Comparison of ENCODE assay signal across 12 cellular contexts in genomic region chr1:156356262-156356874, GRCh38. TPM values are rescaled to one million over a fixed set of nuclear protein-coding genes. Genes with fewer than 3 reads are reported as not detected.
DNase-seq lines count a peak whose midpoint lies in the region; ATAC-seq and TF ChIP-seq lines count a peak whose summit lies in the region.
"Had no signal": no experiment of that assay in that cellular context is flagged by ENCODE, and none has a peak within 500 bp of the region (broad histone marks: within the 10 kb centered on the region; RNA-seq: fewer than 3 reads in every experiment).

No MANE protein-coding gene starts in this region.

- ATAC-seq in activated naive CD8-positive, alpha-beta T cell treated with anti-CD3 and anti-CD28 coated beads, Interleukin-2, amount 50 U/mL, for 24 hours: peak; percentile 69
- no peak for ATAC-seq in PC-3
- ATAC-seq: gastroesophageal sphincter had no signal

- POLR2A ChIA-PET in PC-3 (lab: Charles Lee; ENCODE audit: unreplicated experiment): no interaction called here

- H3F3A ChIP-seq in PC-3 (ENCODE audit: low read length, unreplicated experiment) (no peaks in the 10 kb centered on the region), neural progenitor cell (ENCODE audit: low read depth) (peaks cover 4% of the 10 kb centered on the region)

- H3K4me3 Mint-ChIP-seq in activated naive CD8-positive, alpha-beta T cell treated with anti-CD3 and anti-CD28 coated beads, Interleukin-2, amount 50 U/mL, for 24 hours: no peak overlapping the region
- no peak overlapping the region for H3K4me3 Mint-ChIP-seq in activated naive CD8-positive, alpha-beta T cell treated with anti-CD3 and anti-CD28 coated beads for 36 hours
- no peak overlapping the region for H3K4me3 Mint-ChIP-seq in neural progenitor cell
- H3K4me3 Mint-ChIP-seq: activated CD4-positive, alpha-beta T cell treated with anti-CD3 and anti-CD28 coated beads, Interleukin-2, amount 10 ng/mL, durations not matched to agents 24 days and 14 days; stimulated activated naive B cell treated with anti-CD40 and anti-IgM and Interleukin-4, amounts not matched to agents 10 μg/mL and 1 μg/mL and 100 μg/mL, for 72 hours had no signal

- no peaks in the 10 kb centered on the region for H4K20me1 ChIP-seq in PC-3 (ENCODE audit: low read length)
- H4K20me1 ChIP-seq in neural progenitor cell (ENCODE audit: low read depth): no peaks in the 10 kb centered on the region

- intact Hi-C loops in PC-3 (cut with micrococcal nuclease) (no loop called here), uterus (cut with DNase I; ENCODE audit: low total_unique reads) (no loop called here)

- peaks cover 47% of the 10 kb centered on the region for H3K27me3 Mint-ChIP-seq in activated naive CD8-positive, alpha-beta T cell treated with anti-CD3 and anti-CD28 coated beads, Interleukin-2, amount 50 U/mL, for 24 hours
- H3K27me3 Mint-ChIP-seq in activated naive CD8-positive, alpha-beta T cell treated with anti-CD3 and anti-CD28 coated beads for 36 hours: peaks cover 46% of the 10 kb centered on the region
- H3K27me3 Mint-ChIP-seq in neural progenitor cell (ENCODE audit: insufficient read depth, low read depth): peaks cover 44% of the 10 kb centered on the region

- no peaks in the 10 kb centered on the region for H3K79me2 ChIP-seq in PC-3 (ENCODE audit: low read length)
- H3K79me2 ChIP-seq in neural progenitor cell (ENCODE audit: low read depth): no peaks in the 10 kb centered on the region

- H3K9ac ChIP-seq in PC-3 (ENCODE audit: low read length): no peak overlapping the region
- no peak overlapping the region for H3K9ac ChIP-seq in neural progenitor cell

- H2AFZ ChIP-seq in PC-3 (ENCODE audit: low read length) (peak overlapping the region; percentile 70), neural progenitor cell (replicated peaks) (no peak overlapping the region)

- CTCF ChIA-PET in PC-3 (lab: Charles Lee): interaction anchor here (0.7 kb wide), 1 partner anchor 211 kb away, joined by 3 read pairs; no protein-coding TSS in a partner anchor

- peaks cover 16% of the 10 kb centered on the region for H3K4me1 Mint-ChIP-seq in activated naive CD8-positive, alpha-beta T cell treated with anti-CD3 and anti-CD28 coated beads, Interleukin-2, amount 50 U/mL, for 24 hours
- H3K4me1 Mint-ChIP-seq in activated naive CD8-positive, alpha-beta T cell treated with anti-CD3 and anti-CD28 coated beads for 36 hours: peaks cover 9% of the 10 kb centered on the region
- peaks cover 14% of the 10 kb centered on the region for H3K4me1 Mint-ChIP-seq in neural progenitor cell

- no peak overlapping the region for H3K27ac Mint-ChIP-seq in activated naive CD8-positive, alpha-beta T cell treated with anti-CD3 and anti-CD28 coated beads, Interleukin-2, amount 50 U/mL, for 24 hours
- no peak overlapping the region for H3K27ac Mint-ChIP-seq in activated naive CD8-positive, alpha-beta T cell treated with anti-CD3 and anti-CD28 coated beads for 36 hours
- H3K27ac Mint-ChIP-seq in neural progenitor cell: no peak overlapping the region
- H3K27ac Mint-ChIP-seq: activated CD4-positive, alpha-beta T cell treated with anti-CD3 and anti-CD28 coated beads, Interleukin-2, amount 10 ng/mL, durations not matched to agents 24 days and 14 days; naive thymus-derived CD4-positive, alpha-beta T cell; stimulated activated naive B cell treated with anti-CD40 and anti-IgM and Interleukin-4, amounts not matched to agents 10 μg/mL and 1 μg/mL and 100 μg/mL, for 72 hours had no signal

- H3K4me1 ChIP-seq in PC-3 (ENCODE audit: insufficient read depth, low read length) (no peaks in the 10 kb centered on the region), neural progenitor cell (peaks cover 4% of the 10 kb centered on the region), uterus (no peaks in the 10 kb centered on the region)

- H3K9me3 ChIP-seq in PC-3 (ENCODE audit: low read length): no peaks in the 10 kb centered on the region
- no peaks in the 10 kb centered on the region for H3K9me3 ChIP-seq in neural progenitor cell (ENCODE audit: low read depth)
- H3K9me3 ChIP-seq in uterus: no peaks in the 10 kb centered on the region
- H3K9me3 ChIP-seq: gastroesophageal sphincter had no signal

- H3K4me3 ChIP-seq in PC-3 (ENCODE audit: low read length): peak overlapping the region; percentile 39; the same call in 1 of the 2 replicates
- no peak overlapping the region for H3K4me3 ChIP-seq in neural progenitor cell
- H3K4me3 ChIP-seq in uterus: no peak overlapping the region
- H3K4me3 ChIP-seq: gastroesophageal sphincter had no signal

- no peaks in the 10 kb centered on the region for H3K9me2 ChIP-seq in PC-3 (replicated peaks; ENCODE audit: low read length)

- no TSS peak for BruUV-seq in PC-3 (replicated peaks; lab: Mats Ljungman, UMichigan)

- no peak for DNase-seq in activated naive CD8-positive, alpha-beta T cell treated with anti-CD3 and anti-CD28 coated beads, Interleukin-2, amount 50 U/mL, for 24 hours
- DNase-seq in activated naive CD8-positive, alpha-beta T cell treated with anti-CD3 and anti-CD28 coated beads for 36 hours: no peak
- DNase-seq in PC-3 (no peak), neural progenitor cell (ENCODE audit: low spot score) (no peak), uterus (no peak), NCI-H128 (lab: John Stamatoyannopoulos, UW; ENCODE audit: unreplicated experiment) (no peak)

- no peaks in the 10 kb centered on the region for H3K36me3 ChIP-seq in PC-3 (ENCODE audit: low read depth, low read length)
- H3K36me3 ChIP-seq in neural progenitor cell: no peaks in the 10 kb centered on the region
- no peaks in the 10 kb centered on the region for H3K36me3 ChIP-seq in uterus
- H3K36me3 ChIP-seq: gastroesophageal sphincter had no signal

- no peaks in the 10 kb centered on the region for H3K9me3 Mint-ChIP-seq in activated naive CD8-positive, alpha-beta T cell treated with anti-CD3 and anti-CD28 coated beads, Interleukin-2, amount 50 U/mL, for 24 hours
- no peaks in the 10 kb centered on the region for H3K9me3 Mint-ChIP-seq in activated naive CD8-positive, alpha-beta T cell treated with anti-CD3 and anti-CD28 coated beads for 36 hours
- H3K9me3 Mint-ChIP-seq in neural progenitor cell: no peaks in the 10 kb centered on the region
- H3K9me3 Mint-ChIP-seq: activated CD4-positive, alpha-beta T cell treated with anti-CD3 and anti-CD28 coated beads, Interleukin-2, amount 10 ng/mL, durations not matched to agents 24 days and 14 days; stimulated activated naive B cell treated with anti-CD40 and anti-IgM and Interleukin-4, amounts not matched to agents 10 μg/mL and 1 μg/mL and 100 μg/mL, for 72 hours had no signal

- no peak for TF ChIP-seq CTCF in PC-3 (conservative IDR thresholded peaks at IDR 0.05; ENCODE audit: low read depth, low read length)
- TF ChIP-seq CTCF in neural progenitor cell (IDR thresholded peaks at IDR 0.05): no peak
- TF ChIP-seq CTCF in uterus (IDR thresholded peaks at IDR 0.05): no peak

- no peaks in the 10 kb centered on the region for H3K36me3 Mint-ChIP-seq in activated naive CD8-positive, alpha-beta T cell treated with anti-CD3 and anti-CD28 coated beads, Interleukin-2, amount 50 U/mL, for 24 hours (ENCODE audit: low read depth)
- no peaks in the 10 kb centered on the region for H3K36me3 Mint-ChIP-seq in activated naive CD8-positive, alpha-beta T cell treated with anti-CD3 and anti-CD28 coated beads for 36 hours
- H3K36me3 Mint-ChIP-seq in neural progenitor cell: no peaks in the 10 kb centered on the region
- H3K36me3 Mint-ChIP-seq: naive thymus-derived CD4-positive, alpha-beta T cell; stimulated activated naive B cell treated with anti-CD40 and anti-IgM and Interleukin-4, amounts not matched to agents 10 μg/mL and 1 μg/mL and 100 μg/mL, for 72 hours had no signal

- H3K27ac ChIP-seq in PC-3 (ENCODE audit: low read length) (no peak overlapping the region), neural progenitor cell (no peak overlapping the region), uterus (no peak overlapping the region)
- H3K27ac ChIP-seq: gastroesophageal sphincter had no signal

- H3K27me3 ChIP-seq in PC-3 (ENCODE audit: low read length): no peaks in the 10 kb centered on the region
- peaks cover 47% of the 10 kb centered on the region for H3K27me3 ChIP-seq in neural progenitor cell
- peaks cover 5 to 13% of the 10 kb centered on the region in 2 donors for H3K27me3 ChIP-seq in uterus

- TF ChIP-seq POLR2A in uterus (IDR thresholded peaks at IDR 0.05): no peak

- peak overlapping the region; percentile 77 for H3K4me2 ChIP-seq in PC-3 (ENCODE audit: low read length)
- H3K4me2 ChIP-seq in neural progenitor cell: peak overlapping the region; percentile 1

RNA-seq across cellular contexts. Expression of gene RHBG, which starts 12.6 kb away (rescaled TPM):
- not detected for total RNA-seq in activated naive CD8-positive, alpha-beta T cell treated with anti-CD3 and anti-CD28 coated beads for 36 hours
- total RNA-seq in PC-3 (2014; rRNA removed): 0.26 TPM in 1 of 2 replicates, not detected in the other
- total RNA-seq in neural progenitor cell (ENCODE audit: low replicate concordance): not detected in 2 replicates
- total RNA-seq in uterus: under 1 TPM in 1 of 4 donors, not detected in 3; 0.49 TPM
- total RNA-seq: activated CD4-positive, alpha-beta T cell treated with anti-CD3 and anti-CD28 coated beads, Interleukin-2, amount 10 ng/mL, durations not matched to agents 24 days and 14 days; gastroesophageal sphincter; MCF 10A; naive thymus-derived CD4-positive, alpha-beta T cell; OCI-LY7 had no signal

RNA-seq across cellular contexts. Expression of gene TSACC, which starts 18.0 kb away (rescaled TPM):
- total RNA-seq in activated naive CD8-positive, alpha-beta T cell treated with anti-CD3 and anti-CD28 coated beads for 36 hours: not detected
- 0.51 and 1.3 TPM in 2 replicates for total RNA-seq in PC-3 (2014; rRNA removed)
- 0.87 TPM in 1 of 2 replicates, not detected in the other for total RNA-seq in neural progenitor cell (ENCODE audit: low replicate concordance)
- not detected for total RNA-seq in uterus
- total RNA-seq: gastroesophageal sphincter had no signal

RNA-seq across cellular contexts. Expression of gene CCT3, which starts 18.3 kb away (rescaled TPM):
- 100 to 1,000 TPM; 497 to 499 TPM for total RNA-seq in activated naive CD8-positive, alpha-beta T cell treated with anti-CD3 and anti-CD28 coated beads for 36 hours
- total RNA-seq in PC-3 (2014; rRNA removed) (666 and 692 TPM in 2 replicates), neural progenitor cell (ENCODE audit: low replicate concordance) (434 and 523 TPM in 2 replicates), uterus (100 to 1,000 TPM; 114 to 267 (median 192) TPM)

RNA-seq across cellular contexts. Expression of gene VHLL, which starts 57.3 kb away (rescaled TPM):
- total RNA-seq in activated naive CD8-positive, alpha-beta T cell treated with anti-CD3 and anti-CD28 coated beads for 36 hours: not detected
- 1.1 TPM in 1 of 2 replicates, not detected in the other for total RNA-seq in PC-3 (2014; rRNA removed)
- 0.34 TPM in 1 of 2 replicates, not detected in the other for total RNA-seq in neural progenitor cell (ENCODE audit: low replicate concordance)
- not detected for total RNA-seq in uterus
- total RNA-seq: gastroesophageal sphincter; naive thymus-derived CD4-positive, alpha-beta T cell had no signal
